In genomic region chr12:104555650-104556049, GRCh38 we compare ENCODE assay signal across 12 cellular contexts.
DNase-seq lines count a peak whose midpoint lies in the region; ATAC-seq and TF ChIP-seq lines count a peak whose summit lies in the region.
"Had no signal": no experiment of that assay in that cellular context is flagged by ENCODE, and none has a peak within 500 bp of the region (broad histone marks: within the 10 kb centered on the region; RNA-seq: fewer than 3 reads in every experiment).

No MANE protein-coding gene starts in this region.

- intact Hi-C loops in sigmoid colon (cut with DNase I), result no loop called here

- TF ChIP-seq CTCF in VCaP (conservative IDR thresholded peaks at IDR 0.05), result no peak
- no peak for TF ChIP-seq CTCF in sigmoid colon (IDR thresholded peaks at IDR 0.05)

- peaks cover 0 to 13% (median 5%) of the 10 kb centered on the region in 9 donors for H3K9me3 Mint-ChIP-seq in naive thymus-derived CD8-positive, alpha-beta T cell

- DNase-seq in H7 (peak; percentile 35), NCI-H2029 treated with DMSO at 0.1 percent for 48 hours (lab: John Stamatoyannopoulos, UW) (peak; percentile 38), sigmoid colon (peak; percentile 68), caudate nucleus (lab: John Stamatoyannopoulos, UW) (no peak)
- DNase-seq in naive thymus-derived CD8-positive, alpha-beta T cell, result no peak
- DNase-seq in effector CD8-positive, alpha-beta T cell (lab: John Stamatoyannopoulos, UW), result no peak
- DNase-seq: activated naive CD4-positive, alpha-beta T cell treated with anti-CD3 and anti-CD28 coated beads, Interleukin-2, amount 50 U/mL, for 16 hours; CD8-positive, alpha-beta T cell; lower lobe of right lung; occipital lobe had no signal

- H3K27ac Mint-ChIP-seq in naive thymus-derived CD8-positive, alpha-beta T cell, result peak overlapping the region in 2 of 10 donors; percentile 22 to 49
- H3K27ac Mint-ChIP-seq: CD8-positive, alpha-beta T cell had no signal

- no peaks in the 10 kb centered on the region for H3K36me3 ChIP-seq in H7 (replicated peaks; ENCODE audit: control insufficient read depth, insufficient read depth, low read length)
- no peaks in the 10 kb centered on the region for H3K36me3 ChIP-seq in sigmoid colon
- H3K36me3 ChIP-seq: lower lobe of right lung had no signal

- H3K4me3 ChIP-seq in H7 (ENCODE audit: insufficient read depth, low read depth, low read length) (no peak overlapping the region), sigmoid colon (no peak overlapping the region)
- H3K4me3 ChIP-seq: lower lobe of right lung, skin epidermis had no signal

- peak overlapping the region; percentile 55 for H3K27ac ChIP-seq in VCaP
- H3K27ac ChIP-seq in sigmoid colon, result no peak overlapping the region
- H3K27ac ChIP-seq in caudate nucleus (ENCODE audit: low read depth, low read length), result no peak overlapping the region
- H3K27ac ChIP-seq: lower lobe of right lung, skin epidermis had no signal

- H3K36me3 Mint-ChIP-seq in naive thymus-derived CD8-positive, alpha-beta T cell, result peaks cover 2 to 11% (median 9%) of the 10 kb centered on the region in 3 donors

- H3K9me3 ChIP-seq in sigmoid colon, result no peaks in the 10 kb centered on the region

- H3K27me3 ChIP-seq in H7 (ENCODE audit: control insufficient read depth, insufficient read depth, low read length) (no peaks in the 10 kb centered on the region), sigmoid colon (no peaks in the 10 kb centered on the region)

- POLR2A ChIA-PET in naive thymus-derived CD8-positive, alpha-beta T cell (lab: Charles Lee), result no interaction called here

- H3K4me1 ChIP-seq in sigmoid colon, result peaks cover 0 to 9% (median 4%) of the 10 kb centered on the region in 4 donors
- H3K4me1 ChIP-seq: lower lobe of right lung had no signal

- no peaks in the 10 kb centered on the region for H3K27me3 Mint-ChIP-seq in naive thymus-derived CD8-positive, alpha-beta T cell

- H3K4me1 Mint-ChIP-seq in naive thymus-derived CD8-positive, alpha-beta T cell, result peaks cover 32 to 67% (median 61%) of the 10 kb centered on the region in 4 donors

- TF ChIP-seq EP300 in sigmoid colon (IDR thresholded peaks at IDR 0.05), result no peak

- 54 to 76% methylated on average over 6 of the region's 6 CpGs for WGBS in sigmoid colon, 2 donors

- no peak for ATAC-seq in naive thymus-derived CD8-positive, alpha-beta T cell
- ATAC-seq: CD8-positive, alpha-beta T cell; lower lobe of right lung had no signal

- H3K4me3 Mint-ChIP-seq in naive thymus-derived CD8-positive, alpha-beta T cell, result no peak overlapping the region
- H3K4me3 Mint-ChIP-seq: CD8-positive, alpha-beta T cell had no signal

- TF ChIP-seq POLR2A in sigmoid colon (IDR thresholded peaks at IDR 0.05), result no peak

Comparison
In these comparisons a context has a peak if more than half of its experiments do, and no peak if none do; other contexts are left out.
1. DNase-seq: peak in H7 (single experiment), NCI-H2029 treated with DMSO at 0.1 percent for 48 hours (single experiment) and sigmoid colon (single experiment); none in caudate nucleus (0 of 61), naive thymus-derived CD8-positive, alpha-beta T cell (0 of 10) and effector CD8-positive, alpha-beta T cell (single experiment).